ENCODE assay signal across 33 cellular contexts in the genomic region with DNA sequence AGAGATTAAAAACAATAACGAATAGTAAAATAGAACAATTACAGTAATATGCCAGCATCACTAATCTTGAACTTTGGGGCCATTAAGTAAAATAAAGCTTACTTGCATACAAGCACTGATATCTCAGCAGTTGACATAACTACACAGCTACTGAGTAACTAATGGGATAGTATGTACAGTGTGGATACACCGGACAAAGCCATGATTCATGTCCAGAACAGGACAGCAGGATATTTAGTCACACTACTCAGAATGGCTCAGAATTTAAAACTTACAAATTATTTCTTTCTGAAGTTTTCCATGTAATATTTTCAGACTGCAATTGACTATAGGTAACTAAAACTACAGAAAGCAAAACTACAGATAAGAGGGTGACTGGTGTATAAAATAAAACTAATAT.
"Had no signal": no experiment of that assay in that cellular context is flagged by ENCODE, and none has a peak within 500 bp of the region (broad histone marks: within the 10 kb centered on the region; RNA-seq: fewer than 3 reads in every experiment).

No MANE protein-coding gene starts in this region.

- H3K27ac ChIP-seq: ascending aorta, gastroesophageal sphincter, left ventricle myocardium inferior, pancreas, prostate gland, sigmoid colon, upper lobe of left lung, vagina, VCaP had no signal

- H3K27ac Mint-ChIP-seq: activated CD4-positive, alpha-beta memory T cell treated with anti-CD3 and anti-CD28 coated beads for 36 hours; activated naive CD4-positive, alpha-beta T cell treated with anti-CD3 and anti-CD28 coated beads, Interleukin-2, amount 10 ng/mL, durations not matched to agents 7 days and 5 days; activated naive CD8-positive, alpha-beta T cell treated with anti-CD3 and anti-CD28 coated beads, Interleukin-2, amount 10 ng/mL, durations not matched to agents 7 days and 5 days; activated T-helper 1 cell treated with anti-CD3 and anti-CD28 coated beads, Interleukin-12 subunit alpha, Interleukin-12 subunit beta, Interleukin-2, Interleukin-4 antibody, amounts not matched to agents 30 ng/mL and 10 ng/mL and 1 ng/mL, durations not matched to agents 14 hours and 24 hours and 36 hours; brain; naive thymus-derived CD4-positive, alpha-beta T cell; stimulated activated memory B cell treated with anti-CD40 and anti-IgM and Interleukin-4, amounts not matched to agents 10 μg/mL and 1 μg/mL and 100 μg/mL, for 72 hours; stimulated activated naive CD8-positive, alpha-beta T cell treated with anti-CD3 and anti-CD28 coated beads, Interleukin-15, amount 100 ng/mL, for 72 hours had no signal

- H3K4me3 ChIP-seq: ascending aorta, gastroesophageal sphincter, left ventricle myocardium inferior, pancreas, prostate gland, sigmoid colon, smooth muscle cell, upper lobe of left lung, vagina had no signal

- H3K9me3 Mint-ChIP-seq: activated CD4-positive, alpha-beta memory T cell treated with anti-CD3 and anti-CD28 coated beads for 36 hours had no signal

- H3K9me3 ChIP-seq: ascending aorta, left ventricle myocardium inferior, pancreas, prostate gland, sigmoid colon, vagina had no signal

- H3K27me3 Mint-ChIP-seq: activated CD4-positive, alpha-beta memory T cell treated with anti-CD3 and anti-CD28 coated beads for 36 hours; activated naive CD4-positive, alpha-beta T cell treated with anti-CD3 and anti-CD28 coated beads, Interleukin-2, amount 10 ng/mL, durations not matched to agents 7 days and 5 days; stimulated activated naive CD8-positive, alpha-beta T cell treated with anti-CD3 and anti-CD28 coated beads, Interleukin-15, amount 100 ng/mL, for 72 hours had no signal

- H3K4me3 Mint-ChIP-seq: activated CD4-positive, alpha-beta memory T cell treated with anti-CD3 and anti-CD28 coated beads for 36 hours; activated naive CD4-positive, alpha-beta T cell treated with anti-CD3 and anti-CD28 coated beads, Interleukin-2, amount 10 ng/mL, durations not matched to agents 7 days and 5 days; activated naive CD8-positive, alpha-beta T cell treated with anti-CD3 and anti-CD28 coated beads, Interleukin-2, amount 10 ng/mL, durations not matched to agents 7 days and 5 days; activated T-helper 1 cell treated with anti-CD3 and anti-CD28 coated beads, Interleukin-12 subunit alpha, Interleukin-12 subunit beta, Interleukin-2, Interleukin-4 antibody, amounts not matched to agents 30 ng/mL and 10 ng/mL and 1 ng/mL, durations not matched to agents 14 hours and 24 hours and 36 hours; brain; naive thymus-derived CD4-positive, alpha-beta T cell; neural crest cell; stimulated activated memory B cell treated with anti-CD40 and anti-IgM and Interleukin-4, amounts not matched to agents 10 μg/mL and 1 μg/mL and 100 μg/mL, for 72 hours; stimulated activated naive CD8-positive, alpha-beta T cell treated with anti-CD3 and anti-CD28 coated beads, Interleukin-15, amount 100 ng/mL, for 72 hours had no signal

- H3K4me1 Mint-ChIP-seq: activated naive CD4-positive, alpha-beta T cell treated with anti-CD3 and anti-CD28 coated beads, Interleukin-2, amount 10 ng/mL, durations not matched to agents 7 days and 5 days; activated naive CD8-positive, alpha-beta T cell treated with anti-CD3 and anti-CD28 coated beads, Interleukin-2, amount 10 ng/mL, durations not matched to agents 7 days and 5 days; brain; naive thymus-derived CD4-positive, alpha-beta T cell; stimulated activated memory B cell treated with anti-CD40 and anti-IgM and Interleukin-4, amounts not matched to agents 10 μg/mL and 1 μg/mL and 100 μg/mL, for 72 hours; stimulated activated naive CD8-positive, alpha-beta T cell treated with anti-CD3 and anti-CD28 coated beads, Interleukin-15, amount 100 ng/mL, for 72 hours had no signal

- DNase-seq: activated CD4-positive, alpha-beta memory T cell treated with anti-CD3 and anti-CD28 coated beads for 36 hours; activated CD4-positive, alpha-beta T cell treated with anti-CD3 and anti-CD28 coated beads for 48 hours; activated CD8-positive, alpha-beta memory T cell treated with anti-CD3 and anti-CD28 coated beads, Interleukin-2, amount 50 U/mL, for 4 hours; activated effector memory CD4-positive, alpha-beta T cell treated with anti-CD3 and anti-CD28 coated beads, Interleukin-2, amount 50 U/mL, for 16 hours; activated naive CD4-positive, alpha-beta T cell treated with anti-CD3 and anti-CD28 coated beads, Interleukin-2, amount 10 ng/mL, durations not matched to agents 7 days and 5 days; activated naive CD8-positive, alpha-beta T cell treated with anti-CD3 and anti-CD28 coated beads, Interleukin-2, amount 10 ng/mL, durations not matched to agents 7 days and 5 days; activated T-cell treated with anti-CD3 and anti-CD28 coated beads, Interleukin-2, amount 50 U/mL, for 1 hour; central memory CD4-positive, alpha-beta T cell; effector CD4-positive, alpha-beta T cell; erythroblast; head of caudate nucleus; left ventricle myocardium inferior; midbrain; naive thymus-derived CD4-positive, alpha-beta T cell; nucleus accumbens; pancreas; sigmoid colon; stimulated activated CD4-positive, alpha-beta T cell treated with anti-CD3 and anti-CD28 coated beads, Interleukin-1b, Interleukin-23, amount 100 ng/mL, for 48 hours; stimulated activated CD4-positive, alpha-beta T cell treated with anti-CD3 and anti-CD28 coated beads, Interleukin-4, amount 100 ng/mL, for 4 hours; stimulated activated CD8-positive, alpha-beta memory T cell treated with anti-CD3 and anti-CD28 coated beads, Interleukin-4, amount 100 ng/mL, for 48 hours; stimulated activated naive CD8-positive, alpha-beta T cell treated with anti-CD3 and anti-CD28 coated beads, Interleukin-15, amount 100 ng/mL, for 72 hours; substantia nigra; upper lobe of left lung had no signal

- H3K4me1 ChIP-seq: ascending aorta, gastroesophageal sphincter, left ventricle myocardium inferior, pancreas, prostate gland, sigmoid colon, upper lobe of left lung, vagina had no signal

- ATAC-seq: gastroesophageal sphincter; naive thymus-derived CD4-positive, alpha-beta T cell; pancreas; stimulated activated memory B cell treated with anti-CD40 and anti-IgM and Interleukin-4, amounts not matched to agents 10 μg/mL and 1 μg/mL and 100 μg/mL, for 72 hours; stimulated activated naive CD8-positive, alpha-beta T cell treated with anti-CD3 and anti-CD28 coated beads, Interleukin-15, amount 100 ng/mL, for 72 hours had no signal

- H3K36me3 Mint-ChIP-seq: activated CD4-positive, alpha-beta memory T cell treated with anti-CD3 and anti-CD28 coated beads for 36 hours; activated naive CD4-positive, alpha-beta T cell treated with anti-CD3 and anti-CD28 coated beads, Interleukin-2, amount 10 ng/mL, durations not matched to agents 7 days and 5 days; activated naive CD8-positive, alpha-beta T cell treated with anti-CD3 and anti-CD28 coated beads, Interleukin-2, amount 10 ng/mL, durations not matched to agents 7 days and 5 days; brain; naive thymus-derived CD4-positive, alpha-beta T cell; stimulated activated memory B cell treated with anti-CD40 and anti-IgM and Interleukin-4, amounts not matched to agents 10 μg/mL and 1 μg/mL and 100 μg/mL, for 72 hours had no signal

- H3K36me3 ChIP-seq: ascending aorta, gastroesophageal sphincter, left ventricle myocardium inferior, pancreas, prostate gland, sigmoid colon, upper lobe of left lung, vagina had no signal

- H3K27me3 ChIP-seq: ascending aorta, gastroesophageal sphincter, pancreas, sigmoid colon, upper lobe of left lung, vagina had no signal
